Comparison of ENCODE assay signal across 10 cellular contexts in the genomic region with DNA sequence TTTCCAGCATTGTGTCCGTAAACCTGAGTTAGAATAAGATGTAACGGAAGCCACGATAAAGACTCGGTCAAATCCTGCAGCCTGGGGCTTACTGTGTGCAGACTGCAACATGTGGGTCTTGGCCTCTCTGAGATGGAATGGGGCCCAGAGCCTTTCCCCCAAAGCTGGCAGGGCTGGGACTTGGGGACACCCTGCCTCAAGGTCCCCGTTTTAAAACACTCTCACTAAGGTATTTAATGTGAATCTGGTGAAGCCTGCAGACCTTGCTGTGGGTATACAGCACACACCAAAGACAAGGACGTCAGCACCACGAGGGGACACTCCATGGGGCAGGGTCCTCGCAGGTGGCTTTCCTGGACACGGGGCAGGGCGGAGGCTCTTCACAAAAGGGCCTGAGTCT. TPM values are rescaled to one million over a fixed set of nuclear protein-coding genes. Genes with fewer than 3 reads are reported as not detected.
DNase-seq lines count a peak whose midpoint lies in the region; FAIRE-seq and TF ChIP-seq lines count a peak whose summit lies in the region.
"Had no signal": no experiment of that assay in that cellular context is flagged by ENCODE, and none has a peak within 500 bp of the region (broad histone marks: within the 10 kb centered on the region; RNA-seq: fewer than 3 reads in every experiment).

No MANE protein-coding gene starts in this region.

- FAIRE-seq in astrocyte (lab: Jason Lieb, UNC), result no peak
- FAIRE-seq: colon had no signal

- H3K36me3 Mint-ChIP-seq in activated naive CD4-positive, alpha-beta T cell treated with anti-CD3 and anti-CD28 coated beads, Interleukin-2, amount 10 ng/mL, durations not matched to agents 7 days and 5 days, result peaks cover 14% of the 10 kb centered on the region
- H3K36me3 Mint-ChIP-seq in astrocyte (ENCODE audit: low read depth, unreplicated experiment) (peaks cover 5% of the 10 kb centered on the region), progenitor cell of endocrine pancreas (ENCODE audit: insufficient read depth) (peaks cover 1% of the 10 kb centered on the region)

- no peaks in the 10 kb centered on the region for H3K9me3 ChIP-seq in Karpas-422 (ENCODE audit: low read length)
- H3K9me3 ChIP-seq in astrocyte (ENCODE audit: insufficient read depth, low read depth, low read length), result no peaks in the 10 kb centered on the region
- H3K9me3 ChIP-seq in hepatocyte (ENCODE audit: low read depth), result no peaks in the 10 kb centered on the region

- H3K4me2 ChIP-seq in Karpas-422 (ENCODE audit: low read depth, low read length, poor library complexity, severe bottlenecking) (peak overlapping the region; percentile 94), astrocyte (ENCODE audit: low read length) (no peak overlapping the region), hepatocyte (no peak overlapping the region)

- whole genome bisulfite sequencing in hepatocyte (ENCODE audit: low lambda C conversion rate, missing lambda C conversion rate), result 94% methylated on average over 10 of the region's 10 CpGs

- H4K20me1 ChIP-seq in Karpas-422 (ENCODE audit: insufficient read depth, low read depth, low read length) (peaks cover 11% of the 10 kb centered on the region; the same call in 1 of the 2 replicates), astrocyte (ENCODE audit: insufficient read depth, low read length) (peaks cover 47% of the 10 kb centered on the region), hepatocyte (ENCODE audit: insufficient read depth, poor library complexity, severe bottlenecking) (no peaks in the 10 kb centered on the region)

- H3K4me3 ChIP-seq in Karpas-422 (ENCODE audit: low read length) (peak overlapping the region; percentile 95; the same call in 1 of the 2 replicates), astrocyte (ENCODE audit: insufficient read depth, low read depth, low read length) (no peak overlapping the region), hepatocyte (no peak overlapping the region)

- no peak for DNase-seq in activated naive CD4-positive, alpha-beta T cell treated with anti-CD3 and anti-CD28 coated beads, Interleukin-2, amount 10 ng/mL, durations not matched to agents 7 days and 5 days
- DNase-seq in activated naive CD4-positive, alpha-beta T cell treated with Interleukin-2 at 50 U/mL for 16 hours, result no peak
- DNase-seq in Karpas-422 (no peak), astrocyte (ENCODE audit: low read depth) (no peak), progenitor cell of endocrine pancreas (ENCODE audit: low spot score, unreplicated experiment) (no peak), hepatocyte (ENCODE audit: low spot score) (no peak), nucleus accumbens (lab: John Stamatoyannopoulos, UW) (no peak), HCEC 1CT (no peak)
- DNase-seq: hippocampal formation had no signal

- peak overlapping the region; percentile 96 for H3K4me3 Mint-ChIP-seq in activated naive CD4-positive, alpha-beta T cell treated with anti-CD3 and anti-CD28 coated beads, Interleukin-2, amount 10 ng/mL, durations not matched to agents 7 days and 5 days
- H3K4me3 Mint-ChIP-seq in astrocyte (ENCODE audit: unreplicated experiment) (peak overlapping the region; percentile 97), progenitor cell of endocrine pancreas (ENCODE audit: low read depth) (peak overlapping the region; percentile 19)

- no peaks in the 10 kb centered on the region for H3K27me3 Mint-ChIP-seq in activated naive CD4-positive, alpha-beta T cell treated with anti-CD3 and anti-CD28 coated beads, Interleukin-2, amount 10 ng/mL, durations not matched to agents 7 days and 5 days
- H3K27me3 Mint-ChIP-seq in astrocyte (ENCODE audit: low read depth, unreplicated experiment) (no peaks in the 10 kb centered on the region), progenitor cell of endocrine pancreas (no peaks in the 10 kb centered on the region)

- TF ChIP-seq CTCF in astrocyte (IDR thresholded peaks at IDR 0.05; ENCODE audit: insufficient read depth, low read depth, low read length), result no peak
- TF ChIP-seq CTCF in progenitor cell of endocrine pancreas (IDR thresholded peaks at IDR 0.05; ENCODE audit: unreplicated experiment), result no peak
- TF ChIP-seq CTCF in hepatocyte (IDR thresholded peaks at IDR 0.05; ENCODE audit: poor library complexity), result no peak

- H3K79me2 ChIP-seq in Karpas-422 (ENCODE audit: low read length) (peaks cover 51% of the 10 kb centered on the region), astrocyte (ENCODE audit: insufficient read depth, low read length) (peaks cover 53% of the 10 kb centered on the region), hepatocyte (peaks cover 31% of the 10 kb centered on the region)

- H3K9ac ChIP-seq in Karpas-422 (ENCODE audit: low read length) (peak overlapping the region; percentile 93; the same call in 1 of the 2 replicates), astrocyte (ENCODE audit: low read length) (no peak overlapping the region)

- H3K4me1 ChIP-seq in Karpas-422 (ENCODE audit: low read length) (peaks cover 41% of the 10 kb centered on the region), astrocyte (ENCODE audit: insufficient read depth, low read length) (peaks cover 24% of the 10 kb centered on the region), hepatocyte (ENCODE audit: insufficient read depth) (peaks cover 11% of the 10 kb centered on the region)

- H3K27ac ChIP-seq in Karpas-422 (ENCODE audit: low read length) (no peak overlapping the region), astrocyte (ENCODE audit: low read depth, low read length) (no peak overlapping the region), hepatocyte (no peak overlapping the region)

- H3K4me1 Mint-ChIP-seq in activated naive CD4-positive, alpha-beta T cell treated with anti-CD3 and anti-CD28 coated beads, Interleukin-2, amount 10 ng/mL, durations not matched to agents 7 days and 5 days, result peaks cover 40% of the 10 kb centered on the region
- H3K4me1 Mint-ChIP-seq in astrocyte (ENCODE audit: low read depth, unreplicated experiment) (peaks cover 14% of the 10 kb centered on the region), progenitor cell of endocrine pancreas (ENCODE audit: low read depth) (peaks cover 10% of the 10 kb centered on the region)

- CTCF ChIA-PET in activated naive CD4-positive, alpha-beta T cell treated with anti-CD3 and anti-CD28 coated beads, Interleukin-2, amount 10 ng/mL, durations not matched to agents 7 days and 5 days (lab: Charles Lee), result interaction anchor here (1.6 kb wide), 1 partner anchor 12 kb away, joined by 3 read pairs; no protein-coding TSS in a partner anchor

- H2AFZ ChIP-seq in Karpas-422 (ENCODE audit: low read length) (no peak overlapping the region), astrocyte (ENCODE audit: low read depth, low read length) (no peak overlapping the region), hepatocyte (no peak overlapping the region)

- H3K9me3 Mint-ChIP-seq in activated naive CD4-positive, alpha-beta T cell treated with anti-CD3 and anti-CD28 coated beads, Interleukin-2, amount 10 ng/mL, durations not matched to agents 7 days and 5 days, result no peaks in the 10 kb centered on the region
- H3K9me3 Mint-ChIP-seq in astrocyte (ENCODE audit: unreplicated experiment) (no peaks in the 10 kb centered on the region), progenitor cell of endocrine pancreas (ENCODE audit: low read depth) (no peaks in the 10 kb centered on the region)

- H3K36me3 ChIP-seq in Karpas-422 (ENCODE audit: insufficient read depth, low read length) (no peaks in the 10 kb centered on the region), astrocyte (ENCODE audit: insufficient read depth, low read length) (peaks cover 4% of the 10 kb centered on the region), hepatocyte (replicated peaks; ENCODE audit: insufficient read depth, low read depth) (no peaks in the 10 kb centered on the region)

- H3K27ac Mint-ChIP-seq in activated naive CD4-positive, alpha-beta T cell treated with anti-CD3 and anti-CD28 coated beads, Interleukin-2, amount 10 ng/mL, durations not matched to agents 7 days and 5 days, result peak overlapping the region; percentile 13
- no peak overlapping the region for H3K27ac Mint-ChIP-seq in astrocyte (ENCODE audit: unreplicated experiment)
- H3K27ac Mint-ChIP-seq in progenitor cell of endocrine pancreas, result no peak overlapping the region

- H3K27me3 ChIP-seq in Karpas-422 (ENCODE audit: low read length), result no peaks in the 10 kb centered on the region
- no peaks in the 10 kb centered on the region for H3K27me3 ChIP-seq in astrocyte (ENCODE audit: insufficient read depth, low read length)
- no peaks in the 10 kb centered on the region for H3K27me3 ChIP-seq in hepatocyte

- H3K9me2 ChIP-seq in Karpas-422 (replicated peaks; ENCODE audit: insufficient read depth, low read length), result no peaks in the 10 kb centered on the region
- H3K9me2 ChIP-seq in hepatocyte (replicated peaks; ENCODE audit: insufficient read depth), result no peaks in the 10 kb centered on the region

RNA-seq across cellular contexts. Expression of gene NDUFAF8, which starts 2.1 kb away (rescaled TPM):
- total RNA-seq in Karpas-422 (2014; rRNA removed; shearing (Covaris generic); ENCODE audit: low replicate concordance), result 34.7 and 81.5 TPM in 2 replicates
- 52.6 and 67.2 TPM in 2 replicates for total RNA-seq in astrocyte
- total RNA-seq in progenitor cell of endocrine pancreas, result 39.7 and 43.6 TPM in 2 replicates
- 22.0 and 25.8 TPM in 2 replicates for total RNA-seq in hepatocyte
- polyA plus RNA-seq in hepatocyte, result 99.8 and 106 TPM in 2 replicates

RNA-seq across cellular contexts. Expression of gene TEPSIN, which starts 2.3 kb away (rescaled TPM):
- 14.5 and 36.6 TPM in 2 replicates for total RNA-seq in Karpas-422 (2014; rRNA removed; shearing (Covaris generic); ENCODE audit: low replicate concordance)
- total RNA-seq in astrocyte, result 26.4 and 28.7 TPM in 2 replicates
- 57.4 and 63.2 TPM in 2 replicates for total RNA-seq in progenitor cell of endocrine pancreas
- 13.7 and 34.1 TPM in 2 replicates for total RNA-seq in hepatocyte
- 44.3 and 59.2 TPM in 2 replicates for polyA plus RNA-seq in hepatocyte

RNA-seq across cellular contexts. Expression of gene CEP131, which starts 18.4 kb away (rescaled TPM):
- total RNA-seq in Karpas-422 (2014; rRNA removed; shearing (Covaris generic); ENCODE audit: low replicate concordance), result 5.1 and 23.6 TPM in 2 replicates
- 5.8 and 5.9 TPM in 2 replicates for total RNA-seq in astrocyte
- total RNA-seq in progenitor cell of endocrine pancreas, result 33.2 and 35.0 TPM in 2 replicates
- total RNA-seq in hepatocyte, result 7.3 and 8.8 TPM in 2 replicates
- polyA plus RNA-seq in hepatocyte, result 10.1 and 14.7 TPM in 2 replicates

RNA-seq across cellular contexts. Expression of gene SLC38A10, which starts 53.9 kb away (rescaled TPM):
- 20.8 and 48.8 TPM in 2 replicates for total RNA-seq in Karpas-422 (2014; rRNA removed; shearing (Covaris generic); ENCODE audit: low replicate concordance)
- total RNA-seq in astrocyte (71.4 and 80.3 TPM in 2 replicates), progenitor cell of endocrine pancreas (128 and 130 TPM in 2 replicates), hepatocyte (71.3 and 91.4 TPM in 2 replicates)
- 123 and 124 TPM in 2 replicates for polyA plus RNA-seq in hepatocyte

Comparison
In these comparisons a context has a peak if more than half of its experiments do, and no peak if none do; other contexts are left out.
1. H3K4me3 Mint-ChIP-seq: peak in every context shown above with its lines; median percentile 97 in astrocyte; 96 in activated naive CD4-positive, alpha-beta T cell treated with anti-CD3 and anti-CD28 coated beads, Interleukin-2, amount 10 ng/mL, durations not matched to agents 7 days and 5 days; 19 in progenitor cell of endocrine pancreas.